15 cellular contexts compared by ENCODE assay signal in genomic region chr4:186131935-186132334, GRCh38. TPM values are rescaled to one million over a fixed set of nuclear protein-coding genes. Genes with fewer than 3 reads are reported as not detected.
DNase-seq lines count a peak whose midpoint lies in the region; ATAC-seq and TF ChIP-seq lines count a peak whose summit lies in the region.
"Had no signal": no experiment of that assay in that cellular context is flagged by ENCODE, and none has a peak within 500 bp of the region (broad histone marks: within the 10 kb centered on the region; RNA-seq: fewer than 3 reads in every experiment).

No MANE protein-coding gene starts in this region.

- H3K4me1 ChIP-seq in GM23338 (ENCODE audit: insufficient read depth) (peaks cover 16% of the 10 kb centered on the region), Loucy (ENCODE audit: insufficient read depth, low read length, poor library complexity, severe bottlenecking) (no peaks in the 10 kb centered on the region), breast epithelium (no peaks in the 10 kb centered on the region)
- H3K4me1 ChIP-seq in CD8-positive, alpha-beta memory T cell (ENCODE audit: insufficient read depth, low read length) = no peaks in the 10 kb centered on the region

- H3K27ac Mint-ChIP-seq in GM23338 (no peak overlapping the region), mesothelial cell of epicardium (peak overlapping the region; percentile 81), progenitor cell of endocrine pancreas (peak overlapping the region; percentile 89)
- H3K27ac Mint-ChIP-seq in CD8-positive, alpha-beta memory T cell = no peak overlapping the region
- H3K27ac Mint-ChIP-seq: CD4-positive, alpha-beta memory T cell had no signal

- H3K36me3 Mint-ChIP-seq in GM23338 (ENCODE audit: low read depth) (no peaks in the 10 kb centered on the region), mesothelial cell of epicardium (no peaks in the 10 kb centered on the region), progenitor cell of endocrine pancreas (ENCODE audit: insufficient read depth) (no peaks in the 10 kb centered on the region)
- no peaks in the 10 kb centered on the region for H3K36me3 Mint-ChIP-seq in CD8-positive, alpha-beta memory T cell
- H3K36me3 Mint-ChIP-seq: CD4-positive, alpha-beta memory T cell had no signal

- H3K79me2 ChIP-seq in GM23338 (replicated peaks; ENCODE audit: insufficient read depth) = no peaks in the 10 kb centered on the region
- H3K79me2 ChIP-seq in Loucy (ENCODE audit: insufficient read depth, low read length) = no peaks in the 10 kb centered on the region

- no peak for TF ChIP-seq CTCF in GM23338 (conservative IDR thresholded peaks at IDR 0.05; ENCODE audit: low read depth in 2 of 2)
- TF ChIP-seq CTCF in Loucy (conservative IDR thresholded peaks at IDR 0.05; ENCODE audit: low read length) = no peak
- TF ChIP-seq CTCF in mesothelial cell of epicardium (IDR thresholded peaks at IDR 0.05; ENCODE audit: unreplicated experiment) = no peak
- no peak for TF ChIP-seq CTCF in progenitor cell of endocrine pancreas (IDR thresholded peaks at IDR 0.05; ENCODE audit: unreplicated experiment)
- no peak for TF ChIP-seq CTCF in breast epithelium (IDR thresholded peaks at IDR 0.05)

- H3K4me3 ChIP-seq in GM23338 (no peak overlapping the region), Loucy (ENCODE audit: low read length, poor library complexity, severe bottlenecking) (no peak overlapping the region), breast epithelium (no peak overlapping the region)
- H3K4me3 ChIP-seq in CD8-positive, alpha-beta memory T cell (ENCODE audit: low read length) = no peak overlapping the region

- H3K4me3 Mint-ChIP-seq in GM23338 = no peak overlapping the region
- H3K4me3 Mint-ChIP-seq in mesothelial cell of epicardium = no peak overlapping the region
- no peak overlapping the region for H3K4me3 Mint-ChIP-seq in progenitor cell of endocrine pancreas (ENCODE audit: low read depth)
- H3K4me3 Mint-ChIP-seq in CD8-positive, alpha-beta memory T cell = no peak overlapping the region
- H3K4me3 Mint-ChIP-seq: CD4-positive, alpha-beta memory T cell had no signal

- CTCF ChIA-PET in CD8-positive, alpha-beta memory T cell (lab: Charles Lee) = no interaction called here

- ATAC-seq in GM23338 = no peak

- intact Hi-C loops in breast epithelium (cut with DNase I; ENCODE audit: low total_unique reads) = no loop called here

- 0 out of 2 replicates have a peak overlapping the region, but pooled peaks have one; percentile 22 for H3K4me2 ChIP-seq in GM23338
- no peak overlapping the region for H3K4me2 ChIP-seq in Loucy (ENCODE audit: low read depth, low read length, poor library complexity, severe bottlenecking)

- H3F3A ChIP-seq in GM23338 (replicated peaks; ENCODE audit: low read depth) (no peaks in the 10 kb centered on the region), Loucy (ENCODE audit: low read depth) (no peaks in the 10 kb centered on the region)

- no peaks in the 10 kb centered on the region for H3K9me2 ChIP-seq in GM23338 (ENCODE audit: insufficient read depth)
- H3K9me2 ChIP-seq in Loucy (replicated peaks; ENCODE audit: low read depth, low read length) = no peaks in the 10 kb centered on the region

- H3K9me3 ChIP-seq in Loucy (ENCODE audit: insufficient read depth, low read depth, low read length) = no peaks in the 10 kb centered on the region
- H3K9me3 ChIP-seq in CD8-positive, alpha-beta memory T cell (ENCODE audit: low read length) = no peaks in the 10 kb centered on the region
- H3K9me3 ChIP-seq in breast epithelium = no peaks in the 10 kb centered on the region

- peaks cover 27% of the 10 kb centered on the region for H3K4me1 Mint-ChIP-seq in GM23338
- peaks cover 26% of the 10 kb centered on the region for H3K4me1 Mint-ChIP-seq in mesothelial cell of epicardium
- peaks cover 22% of the 10 kb centered on the region for H3K4me1 Mint-ChIP-seq in progenitor cell of endocrine pancreas (ENCODE audit: low read depth)
- peaks cover 0 to 5% (median 2%) of the 10 kb centered on the region in 3 donors for H3K4me1 Mint-ChIP-seq in CD8-positive, alpha-beta memory T cell

- H3K36me3 ChIP-seq in GM23338 (ENCODE audit: insufficient read depth) = no peaks in the 10 kb centered on the region
- no peaks in the 10 kb centered on the region for H3K36me3 ChIP-seq in Loucy (ENCODE audit: insufficient read depth, low read length)
- no peaks in the 10 kb centered on the region for H3K36me3 ChIP-seq in CD8-positive, alpha-beta memory T cell (ENCODE audit: insufficient read depth, low read length)
- H3K36me3 ChIP-seq in breast epithelium = no peaks in the 10 kb centered on the region

- H3K27ac ChIP-seq in GM23338 (ENCODE audit: low read depth) (no peak overlapping the region), breast epithelium (no peak overlapping the region)
- no peak overlapping the region for H3K27ac ChIP-seq in CD8-positive, alpha-beta memory T cell (ENCODE audit: low read depth, low read length)

- no peak for DNase-seq in GM23338 (ENCODE audit: low spot score)
- DNase-seq in mesothelial cell of epicardium (ENCODE audit: low spot score in 2 of 2, unreplicated experiment in 2 of 2) = no peak
- DNase-seq in progenitor cell of endocrine pancreas (ENCODE audit: low spot score, unreplicated experiment) = no peak
- no peak for DNase-seq in iPS-NIHi11 (ENCODE audit: low spot score)
- DNase-seq in DMS 273 treated with DMSO at 0.1 percent for 48 hours (lab: John Stamatoyannopoulos, UW) = no peak
- no peak for DNase-seq in CD8-positive, alpha-beta memory T cell
- DNase-seq in breast epithelium (ENCODE audit: low spot score in 2 of 2) = no peak
- DNase-seq: C1 segment of cervical spinal cord; CD4-positive, alpha-beta memory T cell; DMS53; DMS79 treated with DMSO at 0.1 percent for 48 hours; GF-D8; H7; HCEC 1CT had no signal

- POLR2A ChIA-PET in CD8-positive, alpha-beta memory T cell (lab: Charles Lee) = no interaction called here

- no peak for TF ChIP-seq POLR2A in breast epithelium (IDR thresholded peaks at IDR 0.05)

- H3K27me3 Mint-ChIP-seq in GM23338 (ENCODE audit: insufficient read depth, low read depth, poor library complexity) (peaks cover 4% of the 10 kb centered on the region), mesothelial cell of epicardium (ENCODE audit: low read depth) (no peaks in the 10 kb centered on the region), progenitor cell of endocrine pancreas (peaks cover 3% of the 10 kb centered on the region)
- H3K27me3 Mint-ChIP-seq in CD8-positive, alpha-beta memory T cell = peaks cover 12% of the 10 kb centered on the region in 2 donors

- H4K20me1 ChIP-seq in GM23338 (replicated peaks; ENCODE audit: insufficient read depth) (no peaks in the 10 kb centered on the region), Loucy (ENCODE audit: insufficient read depth, low read length, poor library complexity, severe bottlenecking) (no peaks in the 10 kb centered on the region)

- no peak overlapping the region for H3K9ac ChIP-seq in Loucy (ENCODE audit: low read depth, low read length, poor library complexity, severe bottlenecking)

- H3K27me3 ChIP-seq in GM23338 (ENCODE audit: insufficient read depth) (no peaks in the 10 kb centered on the region), Loucy (ENCODE audit: insufficient read depth, low read length, poor library complexity, severe bottlenecking) (no peaks in the 10 kb centered on the region), breast epithelium (no peaks in the 10 kb centered on the region)
- H3K27me3 ChIP-seq in CD8-positive, alpha-beta memory T cell (ENCODE audit: insufficient read depth, low read length, poor library complexity, severe bottlenecking) = no peaks in the 10 kb centered on the region

- H2AFZ ChIP-seq in GM23338 (no peak overlapping the region), Loucy (ENCODE audit: low read length) (0 out of 2 replicates have a peak overlapping the region, but pooled peaks have one; percentile 13)

- H3K9me3 Mint-ChIP-seq in GM23338 = no peaks in the 10 kb centered on the region
- H3K9me3 Mint-ChIP-seq in mesothelial cell of epicardium = no peaks in the 10 kb centered on the region
- H3K9me3 Mint-ChIP-seq in progenitor cell of endocrine pancreas (ENCODE audit: low read depth) = no peaks in the 10 kb centered on the region
- no peaks in the 10 kb centered on the region for H3K9me3 Mint-ChIP-seq in CD8-positive, alpha-beta memory T cell

TF ChIP-seq in GM23338, 12 proteins besides CTCF, POLR2A, EP300 and RAD21 (continues in another document):
- TF ChIP-seq NANOG (IDR thresholded peaks at IDR 0.05; ENCODE audit: borderline replicate concordance) (no peak), JUNB (IDR thresholded peaks at IDR 0.05; ENCODE audit: unreplicated experiment) (no peak), CREB1 (CRISPR knock-in tag; IDR thresholded peaks at IDR 0.05; ENCODE audit: low read depth) (no peak), EZH2phosphoT487 (IDR thresholded peaks at IDR 0.05; ENCODE audit: unreplicated experiment) (no peak)

RNA-seq across cellular contexts. Expression of gene FAM149A, which starts 27.4 kb away (rescaled TPM):
- 13.3 and 22.5 TPM in 2 replicates for total RNA-seq in GM23338 (2014; rRNA removed; shearing (Covaris generic))
- polyA plus RNA-seq in GM23338 (2016; fragmentation: Nextera tagmentation; extraction: Ambion mirVana) = 10.8 and 11.6 TPM in 2 replicates
- total RNA-seq in mesothelial cell of epicardium (12.2 to 16.1 TPM (median 13.6 TPM) in 3 replicates), progenitor cell of endocrine pancreas (12.0 and 13.5 TPM in 2 replicates), breast epithelium (10 to 100 TPM in 1 of 3 donors, 1 to 10 TPM in 2; 7.9 to 22.9 (median 8.0) TPM)
- under 1 TPM; 0.46 to 0.80 TPM for total RNA-seq in CD8-positive, alpha-beta memory T cell
- 0.31 TPM for polyA plus RNA-seq in CD8-positive, alpha-beta memory T cell
- polyA plus RNA-seq: CD4-positive, alpha-beta memory T cell had no signal

RNA-seq across cellular contexts. Expression of gene CYP4V2, which starts 59.4 kb away (rescaled TPM):
- 3.1 and 3.4 TPM in 2 replicates for total RNA-seq in GM23338 (2014; rRNA removed; shearing (Covaris generic))
- 1.4 and 1.5 TPM in 2 replicates for polyA plus RNA-seq in GM23338 (2016; fragmentation: Nextera tagmentation; extraction: Ambion mirVana)
- total RNA-seq in mesothelial cell of epicardium (4.0 to 4.7 TPM (median 4.5 TPM) in 3 replicates), progenitor cell of endocrine pancreas (6.0 and 6.2 TPM in 2 replicates), breast epithelium (10 to 100 TPM; 28.2 to 40.8 (median 36.6) TPM)
- total RNA-seq in CD8-positive, alpha-beta memory T cell = 10 to 100 TPM; 10.9 to 11.8 TPM
- polyA plus RNA-seq in CD8-positive, alpha-beta memory T cell = 30.1 TPM

Comparison
In these comparisons a context has a peak if more than half of its experiments do, and no peak if none do; other contexts are left out.
1. H3K27ac Mint-ChIP-seq: peak in mesothelial cell of epicardium (single experiment) and progenitor cell of endocrine pancreas (single experiment); none in GM23338 (single experiment) and CD8-positive, alpha-beta memory T cell (0 of 8).